In genomic region chr4:186939226-186939625, GRCh38 we compare ENCODE assay signal across 28 cellular contexts.
"Had no signal": no experiment of that assay in that cellular context is flagged by ENCODE, and none has a peak within 500 bp of the region (broad histone marks: within the 10 kb centered on the region; RNA-seq: fewer than 3 reads in every experiment).

No MANE protein-coding gene starts in this region.

- H3K36me3 ChIP-seq: esophagus squamous epithelium, gastroesophageal sphincter, neutrophil, pancreas, upper lobe of left lung, WERI-Rb-1 had no signal

- H3K27ac Mint-ChIP-seq: activated CD4-positive, alpha-beta T cell treated with anti-CD3 and anti-CD28 coated beads, Interleukin-2, amount 10 ng/mL, durations not matched to agents 7 days and 5 days; activated CD8-positive, alpha-beta memory T cell treated with anti-CD3 and anti-CD28 coated beads, Interleukin-2, amount 10 ng/mL, durations not matched to agents 7 days and 5 days; activated CD8-positive, alpha-beta T cell treated with anti-CD3 and anti-CD28 coated beads for 36 hours; activated naive CD4-positive, alpha-beta T cell treated with anti-CD3 and anti-CD28 coated beads, Interleukin-2, amount 10 ng/mL, durations not matched to agents 7 days and 5 days; endodermal cell; natural killer cell had no signal

- H3K27me3 ChIP-seq: esophagus squamous epithelium, gastroesophageal sphincter, neutrophil, pancreas, upper lobe of left lung had no signal

- H3K4me3 Mint-ChIP-seq: activated CD4-positive, alpha-beta T cell treated with anti-CD3 and anti-CD28 coated beads, Interleukin-2, amount 10 ng/mL, durations not matched to agents 7 days and 5 days; activated CD8-positive, alpha-beta memory T cell treated with anti-CD3 and anti-CD28 coated beads, Interleukin-2, amount 10 ng/mL, durations not matched to agents 7 days and 5 days; activated CD8-positive, alpha-beta T cell treated with anti-CD3 and anti-CD28 coated beads for 36 hours; activated naive CD4-positive, alpha-beta T cell treated with anti-CD3 and anti-CD28 coated beads, Interleukin-2, amount 10 ng/mL, durations not matched to agents 7 days and 5 days; endodermal cell; natural killer cell had no signal

- DNase-seq: activated CD4-positive, alpha-beta T cell treated with anti-CD3 and anti-CD28 coated beads, Interleukin-2, amount 10 ng/mL, durations not matched to agents 7 days and 5 days; activated CD4-positive, CD25-positive, alpha-beta regulatory T cell treated with anti-CD3 and anti-CD28 coated beads, Interleukin-2, amount 50 U/mL, for 72 hours; activated CD8-positive, alpha-beta memory T cell treated with anti-CD3 and anti-CD28 coated beads, Interleukin-2, amount 10 ng/mL, durations not matched to agents 7 days and 5 days; activated CD8-positive, alpha-beta T cell treated with anti-CD3 and anti-CD28 coated beads for 36 hours; activated effector memory CD4-positive, alpha-beta T cell treated with anti-CD3 and anti-CD28 coated beads, Interleukin-2, amount 50 U/mL, for 16 hours; activated naive CD4-positive, alpha-beta T cell treated with anti-CD3 and anti-CD28 coated beads, Interleukin-2, amount 10 ng/mL, durations not matched to agents 7 days and 5 days; activated T-cell treated with anti-CD3 and anti-CD28 coated beads for 4 hours; amygdala; cerebellar nuclear complex; endodermal cell; esophagus squamous epithelium; head of caudate nucleus; hypothalamus; left ventricle myocardium superior; mammary epithelial cell; midbrain; natural killer cell; pancreas; psoas muscle; right cardiac atrium; stimulated activated CD4-positive, alpha-beta T cell treated with anti-CD3 and anti-CD28 coated beads, Interleukin-4, amount 100 ng/mL, for 24 hours; stimulated activated naive CD4-positive, alpha-beta T cell treated with Interleukin-2 at 50 U/mL for 16 hours; upper lobe of left lung; WERI-Rb-1 had no signal

- H3K27me3 Mint-ChIP-seq: activated CD4-positive, alpha-beta T cell treated with anti-CD3 and anti-CD28 coated beads, Interleukin-2, amount 10 ng/mL, durations not matched to agents 7 days and 5 days; activated CD8-positive, alpha-beta memory T cell treated with anti-CD3 and anti-CD28 coated beads, Interleukin-2, amount 10 ng/mL, durations not matched to agents 7 days and 5 days; activated CD8-positive, alpha-beta T cell treated with anti-CD3 and anti-CD28 coated beads for 36 hours; activated naive CD4-positive, alpha-beta T cell treated with anti-CD3 and anti-CD28 coated beads, Interleukin-2, amount 10 ng/mL, durations not matched to agents 7 days and 5 days had no signal

- FAIRE-seq: islet of Langerhans, pancreas had no signal

- H3K9me3 Mint-ChIP-seq: activated CD4-positive, alpha-beta T cell treated with anti-CD3 and anti-CD28 coated beads, Interleukin-2, amount 10 ng/mL, durations not matched to agents 7 days and 5 days; endodermal cell had no signal

- H3K4me1 Mint-ChIP-seq: activated CD4-positive, alpha-beta T cell treated with anti-CD3 and anti-CD28 coated beads, Interleukin-2, amount 10 ng/mL, durations not matched to agents 7 days and 5 days; activated CD8-positive, alpha-beta memory T cell treated with anti-CD3 and anti-CD28 coated beads, Interleukin-2, amount 10 ng/mL, durations not matched to agents 7 days and 5 days; activated naive CD4-positive, alpha-beta T cell treated with anti-CD3 and anti-CD28 coated beads, Interleukin-2, amount 10 ng/mL, durations not matched to agents 7 days and 5 days; endodermal cell; natural killer cell had no signal

- H3K36me3 Mint-ChIP-seq: activated CD8-positive, alpha-beta memory T cell treated with anti-CD3 and anti-CD28 coated beads, Interleukin-2, amount 10 ng/mL, durations not matched to agents 7 days and 5 days; activated naive CD4-positive, alpha-beta T cell treated with anti-CD3 and anti-CD28 coated beads, Interleukin-2, amount 10 ng/mL, durations not matched to agents 7 days and 5 days; natural killer cell had no signal

- H3K9me3 ChIP-seq: esophagus squamous epithelium, gastroesophageal sphincter, neutrophil, pancreas, psoas muscle, upper lobe of left lung had no signal

- H3K4me1 ChIP-seq: psoas muscle had no signal

- H3K4me3 ChIP-seq: coronary artery, esophagus squamous epithelium, gastroesophageal sphincter, pancreas, psoas muscle, upper lobe of left lung had no signal

- ATAC-seq: activated CD8-positive, alpha-beta memory T cell treated with anti-CD3 and anti-CD28 coated beads, Interleukin-2, amount 10 ng/mL, durations not matched to agents 7 days and 5 days; activated CD8-positive, alpha-beta T cell treated with anti-CD3 and anti-CD28 coated beads for 36 hours; gastroesophageal sphincter; left ventricle myocardium superior; natural killer cell; pancreas; psoas muscle; right cardiac atrium had no signal

- H3K27ac ChIP-seq: coronary artery, esophagus squamous epithelium, gastroesophageal sphincter, neutrophil, pancreas, psoas muscle, upper lobe of left lung, WERI-Rb-1 had no signal
